1 cellular context compared by ENCODE assay signal in genomic region chr12:104653730-104654328, GRCh38.
TF ChIP-seq lines count a peak whose summit lies in the region.

No MANE protein-coding gene starts in this region.

TF ChIP-seq in HepG2, 621 proteins besides CTCF, POLR2A, EP300 and RAD21 (continued from another document):
- TF ChIP-seq ZNF503 (CRISPR knock-in tag; IDR thresholded peaks at IDR 0.05) (no peak), CHD2 (IDR thresholded peaks at IDR 0.05; ENCODE audit: low read depth, low read length) (no peak), ZNF670 (CRISPR knock-in tag; IDR thresholded peaks at IDR 0.05; ENCODE audit: borderline replicate concordance) (no peak)
